Comparison of ENCODE assay signal across 12 cellular contexts in genomic region chr14:63908667-63909264, GRCh38. TPM values are rescaled to one million over a fixed set of nuclear protein-coding genes. Genes with fewer than 3 reads are reported as not detected.
A peak's percentile ranks its signal among the peaks of the same experiment; 100 is the strongest.
DNase-seq lines count a peak whose midpoint lies in the region; ATAC-seq and TF ChIP-seq lines count a peak whose summit lies in the region.
"Had no signal": no experiment of that assay in that cellular context is flagged by ENCODE, and none has a peak within 500 bp of the region (broad histone marks: within the 10 kb centered on the region; RNA-seq: fewer than 3 reads in every experiment).

No MANE protein-coding gene starts in this region.

- no peak for DNase-seq in CD4-positive, alpha-beta memory T cell
- no peak for DNase-seq in MM.1S
- no peak for DNase-seq in coronary artery (ENCODE audit: low spot score)
- DNase-seq in NOMO-1 (lab: John Stamatoyannopoulos, UW; ENCODE audit: unreplicated experiment in 2 of 2): no peak
- no peak for DNase-seq in SJCRH30
- DNase-seq in Kasumi-1 (lab: John Stamatoyannopoulos, UW): no peak
- DNase-seq: COR-L47, Karpas-422, NCI-H446 treated with DMSO at 0.1 percent for 48 hours had no signal

- peak overlapping the region; percentile 37 for H3K27ac ChIP-seq in CD4-positive, alpha-beta memory T cell (ENCODE audit: low read depth, low read length)
- H3K27ac ChIP-seq in MM.1S (ENCODE audit: low read length) (no peak overlapping the region; the same call in 1 of the 2 replicates), coronary artery (no peak overlapping the region), SJCRH30 (no peak overlapping the region)
- H3K27ac ChIP-seq: parathyroid adenoma had no signal

- no peaks in the 10 kb centered on the region for H4K20me1 ChIP-seq in MM.1S (ENCODE audit: insufficient read depth, low read length)

- H3K27me3 Mint-ChIP-seq in CD4-positive, alpha-beta memory T cell: no peaks in the 10 kb centered on the region
- no peaks in the 10 kb centered on the region for H3K27me3 Mint-ChIP-seq in nephron (ENCODE audit: low read depth)

- peak overlapping the region; percentile 7; the same call in 1 of the 2 replicates for H3K9ac ChIP-seq in MM.1S (ENCODE audit: low read length)
- H3K9ac ChIP-seq: parathyroid adenoma had no signal

- no peak for ATAC-seq in GM21528 (IDR thresholded peaks at IDR 0.05; ENCODE audit: low FRiP score, unreplicated experiment)

- H3K4me3 Mint-ChIP-seq in CD4-positive, alpha-beta memory T cell: peak overlapping the region; percentile 64 to 84 (median 79)
- no peak overlapping the region for H3K4me3 Mint-ChIP-seq in nephron

- peaks cover 0 to 1% (median 0%) of the 10 kb centered on the region in 8 donors for H3K9me3 Mint-ChIP-seq in CD4-positive, alpha-beta memory T cell
- peaks cover 15% of the 10 kb centered on the region for H3K9me3 Mint-ChIP-seq in nephron

- H2AFZ ChIP-seq in MM.1S (ENCODE audit: low read length): no peak overlapping the region
- H2AFZ ChIP-seq: parathyroid adenoma had no signal

- H3K79me2 ChIP-seq in MM.1S (ENCODE audit: low read length): peaks cover 17% of the 10 kb centered on the region
- H3K79me2 ChIP-seq: parathyroid adenoma had no signal

- H3K36me3 Mint-ChIP-seq in CD4-positive, alpha-beta memory T cell: peaks cover 23 to 41% of the 10 kb centered on the region in 2 donors
- H3K36me3 Mint-ChIP-seq in nephron (ENCODE audit: low read depth): peaks cover 13% of the 10 kb centered on the region

- CTCF ChIA-PET in CD4-positive, alpha-beta memory T cell (lab: Charles Lee; ENCODE audit: partially characterized antibody): interaction anchor here (0.9 to 2.5 kb wide), 4 partner anchors 15 to 56 kb away, joined by 3 to 11 read pairs (median 6); partner anchors contain the start of gene SYNE2

- H3K27me3 ChIP-seq in CD4-positive, alpha-beta memory T cell (ENCODE audit: insufficient read depth, low read length): no peaks in the 10 kb centered on the region
- H3K27me3 ChIP-seq in MM.1S (replicated peaks; ENCODE audit: insufficient read depth, low read length) (no peaks in the 10 kb centered on the region), SJCRH30 (no peaks in the 10 kb centered on the region)

- no peaks in the 10 kb centered on the region for H3K9me3 ChIP-seq in CD4-positive, alpha-beta memory T cell (ENCODE audit: control insufficient read depth in 1 of 2, low read length in 2 of 2)
- H3K9me3 ChIP-seq in MM.1S (replicated peaks; ENCODE audit: insufficient read depth, low read length) (no peaks in the 10 kb centered on the region), SJCRH30 (replicated peaks) (no peaks in the 10 kb centered on the region)

- H3K4me1 Mint-ChIP-seq in CD4-positive, alpha-beta memory T cell: peaks cover 43 to 87% (median 69%) of the 10 kb centered on the region in 4 donors
- peaks cover 27% of the 10 kb centered on the region for H3K4me1 Mint-ChIP-seq in nephron

- H3K4me1 ChIP-seq in CD4-positive, alpha-beta memory T cell (ENCODE audit: insufficient read depth, low read length): peaks cover 67% of the 10 kb centered on the region
- H3K4me1 ChIP-seq in MM.1S (ENCODE audit: low read length): 0 out of 2 replicates have a peak, but pooled peaks cover 3% of the 10 kb centered on the region
- H3K4me1 ChIP-seq in SJCRH30: peaks cover 5% of the 10 kb centered on the region; the same call in 1 of the 2 replicates
- H3K4me1 ChIP-seq: parathyroid adenoma had no signal

- H3K36me3 ChIP-seq in CD4-positive, alpha-beta memory T cell (ENCODE audit: insufficient read depth, low read length): no peaks in the 10 kb centered on the region
- H3K36me3 ChIP-seq in MM.1S (replicated peaks; ENCODE audit: insufficient read depth, low read length): no peaks in the 10 kb centered on the region
- H3K36me3 ChIP-seq in SJCRH30: peaks cover 4% of the 10 kb centered on the region

- TF ChIP-seq CTCF in MM.1S (IDR thresholded peaks at IDR 0.05; ENCODE audit: low read length) (no peak), coronary artery (IDR thresholded peaks at IDR 0.05) (no peak), nephron (IDR thresholded peaks at IDR 0.05; ENCODE audit: unreplicated experiment in 3 of 3) (no peak)

- no peak overlapping the region for H3K4me3 ChIP-seq in CD4-positive, alpha-beta memory T cell (ENCODE audit: low read length in 2 of 2)
- H3K4me3 ChIP-seq in MM.1S (ENCODE audit: low read length): peak overlapping the region; percentile 34; the same call in 1 of the 2 replicates
- peak overlapping the region; percentile 42 for H3K4me3 ChIP-seq in coronary artery
- no peak overlapping the region for H3K4me3 ChIP-seq in SJCRH30

- H3F3A ChIP-seq in MM.1S (ENCODE audit: insufficient read depth, low read length): no peaks in the 10 kb centered on the region

- no peaks in the 10 kb centered on the region for H3K9me2 ChIP-seq in MM.1S (replicated peaks; ENCODE audit: insufficient read depth, low read length)

- H3K27ac Mint-ChIP-seq in CD4-positive, alpha-beta memory T cell: peak overlapping the region in 5 of 7 donors; percentile 30 to 73 (median 63)
- H3K27ac Mint-ChIP-seq in nephron: peak overlapping the region in 2 of 3 experiments; percentile 7 to 40

- intact Hi-C loops in CD4-positive, alpha-beta memory T cell (cut with micrococcal nuclease): loop anchor here (2.0 kb wide), 1 partner anchor 54 kb away; no protein-coding TSS in a partner anchor

- H3K4me2 ChIP-seq in MM.1S (ENCODE audit: low read depth, low read length): peak overlapping the region; percentile 57; the same call in 1 of the 2 replicates

- POLR2A ChIA-PET in CD4-positive, alpha-beta memory T cell (lab: Charles Lee; ENCODE audit: partially characterized antibody): interaction anchor here (0.8 to 4.2 kb wide), 6 partner anchors 10 to 56 kb away, joined by 3 to 23 read pairs (median 3); partner anchors contain the start of gene SYNE2

RNA-seq across cellular contexts. Expression of gene SYNE2, which starts 56.0 kb away (rescaled TPM):
- total RNA-seq in CD4-positive, alpha-beta memory T cell: 100 to 1,000 TPM; 259 to 280 TPM
- 100 to 1,000 TPM in 1 of 2 donors, 10 to 100 TPM in 1; 14.2 to 120 TPM for polyA plus RNA-seq in CD4-positive, alpha-beta memory T cell
- 42.7 and 48.2 TPM in 2 replicates for total RNA-seq in SJCRH30 (2014; rRNA removed; shearing (Covaris generic))

Comparison
In these comparisons a context has a peak if more than half of its experiments do, and no peak if none do; other contexts are left out.
1. H3K4me3 ChIP-seq: peak in MM.1S (single experiment) and coronary artery (single experiment); none in CD4-positive, alpha-beta memory T cell (0 of 2) and SJCRH30 (single experiment).
2. H3K4me3 Mint-ChIP-seq: peak in CD4-positive, alpha-beta memory T cell (8 of 8); none in nephron (0 of 3).